Comparison of ENCODE assay signal across 8 cellular contexts in the genomic region with DNA sequence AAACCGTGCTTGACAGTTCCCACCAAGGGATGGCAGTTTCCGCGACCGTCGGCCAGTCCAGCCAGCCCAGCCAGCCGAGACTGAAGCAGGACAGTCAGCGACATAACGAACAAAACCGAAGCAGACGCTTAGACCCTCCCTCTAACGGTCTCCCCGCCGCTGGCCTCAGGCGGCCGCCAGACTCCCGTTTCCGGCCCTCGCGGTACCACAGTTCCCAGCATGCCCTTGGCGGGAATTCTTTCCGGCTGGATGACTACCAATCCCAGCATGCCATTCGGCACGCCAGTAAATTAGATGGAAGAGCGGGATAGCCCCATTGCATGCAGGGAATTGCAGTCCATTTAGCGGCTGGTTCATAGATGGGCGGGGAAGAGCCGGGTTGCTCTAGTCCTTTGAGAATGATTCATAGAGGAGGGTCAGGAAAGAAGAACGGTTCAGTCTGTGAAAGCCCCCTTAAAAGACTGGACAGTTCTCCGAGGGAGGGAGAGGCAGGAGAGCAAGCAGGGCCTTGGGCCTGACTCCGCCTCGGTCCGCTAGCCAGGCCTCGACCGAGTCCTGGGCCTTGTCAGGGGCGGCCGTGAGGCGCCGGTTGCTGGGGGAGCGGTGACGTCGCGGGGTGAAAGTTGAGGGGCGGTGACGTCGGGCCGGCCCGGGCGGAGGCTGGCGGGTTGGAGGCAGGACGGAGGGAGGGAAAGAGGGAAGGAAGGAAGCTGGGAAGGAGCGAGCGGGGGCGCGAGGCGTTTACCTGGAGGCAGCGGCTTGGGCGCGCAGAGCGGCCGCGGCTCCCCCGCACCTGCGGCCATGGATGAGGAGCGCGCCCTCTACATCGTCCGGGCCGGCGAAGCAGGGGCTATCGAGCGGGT. TPM values are rescaled to one million over a fixed set of nuclear protein-coding genes. Genes with fewer than 3 reads are reported as not detected.
DNase-seq lines count a peak whose midpoint lies in the region; ATAC-seq and TF ChIP-seq lines count a peak whose summit lies in the region.

A gene with protein sequence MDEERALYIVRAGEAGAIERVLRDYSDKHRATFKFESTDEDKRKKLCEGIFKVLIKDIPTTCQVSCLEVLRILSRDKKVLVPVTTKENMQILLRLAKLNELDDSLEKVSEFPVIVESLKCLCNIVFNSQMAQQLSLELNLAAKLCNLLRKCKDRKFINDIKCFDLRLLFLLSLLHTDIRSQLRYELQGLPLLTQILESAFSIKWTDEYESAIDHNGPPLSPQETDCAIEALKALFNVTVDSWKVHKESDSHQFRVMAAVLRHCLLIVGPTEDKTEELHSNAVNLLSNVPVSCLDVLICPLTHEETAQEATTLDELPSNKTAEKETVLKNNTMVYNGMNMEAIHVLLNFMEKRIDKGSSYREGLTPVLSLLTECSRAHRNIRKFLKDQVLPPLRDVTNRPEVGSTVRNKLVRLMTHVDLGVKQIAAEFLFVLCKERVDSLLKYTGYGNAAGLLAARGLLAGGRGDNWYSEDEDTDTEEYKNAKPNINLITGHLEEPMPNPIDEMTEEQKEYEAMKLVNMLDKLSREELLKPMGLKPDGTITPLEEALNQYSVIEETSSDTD (plus strand): TSS at position 738 of the 863 bp plus-strand sequence. CDS start 64 bp downstream, at position 802.

- BruUV-seq in OCI-LY7 (replicated peaks; lab: Mats Ljungman, UMichigan), result no TSS peak

- ATAC-seq in GM21423 (IDR thresholded peaks at IDR 0.05; ENCODE audit: unreplicated experiment), result peak; percentile 85

- intact Hi-C loops in OCI-LY7 (cut with micrococcal nuclease; ENCODE audit: unreplicated experiment), result loop anchor here (1.0 kb wide), 1 partner anchor 14 kb away; no protein-coding TSS in a partner anchor

- H3K4me1 ChIP-seq in HUES6 (ENCODE audit: control insufficient read depth, insufficient read depth, low read length) (peaks cover 47% of the 10 kb centered on the region), OCI-LY7 (ENCODE audit: insufficient read depth, low read length, poor library complexity, severe bottlenecking) (no peaks in the 10 kb centered on the region), mononuclear cell (ENCODE audit: insufficient read depth, low read length) (peaks cover 13% of the 10 kb centered on the region)

- TF ChIP-seq CTCF in OCI-LY7 (conservative IDR thresholded peaks at IDR 0.05; ENCODE audit: low read length), result no peak

- CTCF ChIA-PET in OCI-LY7 (lab: Charles Lee; ENCODE audit: unreplicated experiment), result no interaction called here

- H3K27ac ChIP-seq in HUES6 (ENCODE audit: low read depth, low read length) (peak within 1 kb of the TSS; percentile 82), OCI-LY7 (ENCODE audit: low read depth, low read length, poor library complexity, severe bottlenecking) (no peak within 1 kb of the TSS)

- no peaks in the 10 kb centered on the region for H3K36me3 ChIP-seq in HUES6 (ENCODE audit: control insufficient read depth, insufficient read depth, low read length)
- H3K36me3 ChIP-seq in OCI-LY7 (ENCODE audit: insufficient read depth, low read length), result no peaks in the 10 kb centered on the region; the same call in 1 of the 2 replicates

- H3K9me2 ChIP-seq in OCI-LY7 (ENCODE audit: insufficient read depth, low read length), result no peaks in the 10 kb centered on the region

- no peaks in the 10 kb centered on the region for H4K20me1 ChIP-seq in OCI-LY7 (ENCODE audit: insufficient read depth, low read length)

- peak within 1 kb of the TSS; percentile 45; the same call in 1 of the 2 replicates for H3K4me2 ChIP-seq in OCI-LY7 (ENCODE audit: low read length)

- in situ Hi-C loops in Caki2 (cut with HindIII; ENCODE audit: low pct_unique_long_range_greater_than_20kb, low sequenced_read_pairs), result no loop called here

- no peak within 1 kb of the TSS for H2AFZ ChIP-seq in OCI-LY7 (ENCODE audit: low read length)

- H3K79me2 ChIP-seq in OCI-LY7 (ENCODE audit: insufficient read depth, low read depth, low read length), result no peaks in the 10 kb centered on the region

- POLR2A ChIA-PET in OCI-LY7 (lab: Charles Lee), result interaction anchor here (1.5 to 1.7 kb wide), 2 partner anchors 10 to 13 kb away, joined by 3 to 5 read pairs; no protein-coding TSS in a partner anchor

- H3K27me3 ChIP-seq in HUES6 (ENCODE audit: control insufficient read depth, insufficient read depth, low read length), result no peaks in the 10 kb centered on the region
- peaks cover 4% of the 10 kb centered on the region for H3K27me3 ChIP-seq in mononuclear cell (ENCODE audit: insufficient read depth, low read length)

- H3K4me3 ChIP-seq in HUES6 (ENCODE audit: low read depth, low read length), result peak within 1 kb of the TSS; percentile 94
- H3K4me3 ChIP-seq in OCI-LY7 (ENCODE audit: low read depth, low read length, poor library complexity, severe bottlenecking), result no peak within 1 kb of the TSS
- peak within 1 kb of the TSS; percentile 71 for H3K4me3 ChIP-seq in mononuclear cell (ENCODE audit: low read length)

- no peaks in the 10 kb centered on the region for H3K9me3 ChIP-seq in HUES6 (ENCODE audit: control insufficient read depth, insufficient read depth, low read depth, low read length)
- no peaks in the 10 kb centered on the region for H3K9me3 ChIP-seq in OCI-LY7 (ENCODE audit: low read length)
- no peaks in the 10 kb centered on the region for H3K9me3 ChIP-seq in mononuclear cell (ENCODE audit: low read depth, low read length)

- DNase-seq in Caki2 (ENCODE audit: low read depth), result peak; percentile 98
- no peak for DNase-seq in OCI-LY7 (ENCODE audit: low spot score)
- DNase-seq in activated T-cell treated with anti-CD3 and anti-CD28 coated beads for 24 hours (ENCODE audit: low read depth), result peak; percentile 86
- DNase-seq in epidermal melanocyte (ENCODE audit: insufficient read length, low spot score), result peak; percentile 96
- DNase-seq in stimulated activated CD8-positive, alpha-beta memory T cell treated with anti-CD3 and anti-CD28 coated beads, Interleukin-4, amount 100 ng/mL, for 1 hour (ENCODE audit: low read depth in 2 of 2, low spot score in 1 of 2), result peak; percentile 61 to 64

- H3K9ac ChIP-seq in HUES6 (ENCODE audit: low read length), result peak within 1 kb of the TSS; percentile 89

RNA-seq across cellular contexts. Expression of the gene that starts here (rescaled TPM):
- 6.9 and 20.3 TPM in 2 replicates for total RNA-seq in Caki2 (2014; rRNA removed; shearing (Covaris generic); ENCODE audit: low replicate concordance)
- total RNA-seq in OCI-LY7 (2014; rRNA removed; shearing (Covaris generic)), result not detected in 2 replicates
- total RNA-seq in OCI-LY7 (2022) (9.6 TPM in 2 replicates), mononuclear cell (5.6 TPM)
